19 cellular contexts compared by ENCODE assay signal in the genomic region with DNA sequence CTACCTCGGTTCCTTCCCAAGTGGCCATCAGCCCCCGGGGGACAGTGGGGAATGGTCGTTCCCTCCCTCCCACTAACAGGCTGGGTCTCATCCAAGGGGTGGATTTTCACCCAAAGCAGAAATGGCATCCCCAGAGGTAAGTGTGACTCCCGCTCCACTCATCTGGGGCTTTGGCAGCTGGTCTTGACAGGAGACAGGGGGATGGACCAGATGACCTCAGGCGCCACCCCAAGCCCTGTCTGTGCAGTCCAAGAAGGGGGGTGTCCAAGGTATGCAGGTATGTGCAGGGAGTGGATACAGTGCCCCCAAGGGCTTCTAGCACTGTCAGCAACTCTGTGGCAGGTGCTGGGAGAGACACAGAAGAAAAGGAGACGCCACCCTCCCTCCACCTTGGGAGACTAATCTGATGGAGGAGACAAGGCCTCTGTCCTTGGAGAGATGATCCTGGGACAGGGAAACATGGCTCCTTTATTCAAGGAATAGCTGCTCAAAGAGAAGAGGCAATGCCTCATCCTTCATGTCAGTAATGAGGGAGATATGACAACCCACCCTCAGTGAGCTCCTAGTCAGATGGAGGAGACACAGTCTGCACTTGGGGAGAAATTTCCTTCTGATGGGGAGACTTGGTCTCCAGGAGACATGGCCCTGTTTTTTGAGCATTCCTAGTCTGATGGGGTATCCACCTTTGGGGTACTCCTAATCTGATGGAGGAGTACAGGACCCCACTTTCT.
"Had no signal": no experiment of that assay in that cellular context is flagged by ENCODE, and none has a peak within 500 bp of the region (broad histone marks: within the 10 kb centered on the region; RNA-seq: fewer than 3 reads in every experiment).

No MANE protein-coding gene starts in this region.

- DNase-seq: Karpas-422, KG1, MG63, NCI-H1092 treated with DMSO at 0.1 percent for 48 hours, NCI-H1436, NCI-H187, NCI-H2029, NCI-H2081 treated with DMSO at 0.1 percent for 48 hours, NCI-H2171, NCI-H226, NCI-H446, NCI-H510A, NCI-H524 treated with DMSO at 0.1 percent for 48 hours, NCI-H774, SHP77 had no signal

- H3K36me3 ChIP-seq: MG63 had no signal

- H3K27me3 ChIP-seq: MG63 had no signal

- H3K4me3 ChIP-seq: MG63 had no signal

- ATAC-seq: Panc1, SK-N-SH treated with all-trans-retinoic acid at 6 μM for 48 hours had no signal

- H3K9me3 ChIP-seq: MG63 had no signal

- H3K27ac ChIP-seq: HL-60, RWPE1 had no signal
